ENCODE assay signal across 14 cellular contexts in the genomic region with DNA sequence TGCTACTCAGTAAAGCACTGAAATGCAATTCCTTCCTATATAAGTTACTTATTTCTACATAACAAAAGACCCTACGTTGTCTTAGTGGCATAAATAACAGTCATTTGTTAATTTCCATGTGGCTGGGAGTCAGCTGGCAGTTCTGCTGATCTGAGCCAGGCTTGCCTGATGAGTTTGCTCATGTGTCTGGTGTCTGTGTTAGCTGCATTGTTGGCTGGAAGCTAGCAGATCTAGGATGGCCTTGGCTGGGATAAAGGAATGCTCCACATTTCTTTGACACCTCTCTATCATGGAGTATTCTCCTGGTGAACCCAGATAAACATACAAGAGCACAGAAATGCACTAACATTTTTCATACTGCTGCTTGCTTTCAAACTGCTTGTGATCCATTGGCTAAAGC.
"Had no signal": no experiment of that assay in that cellular context is flagged by ENCODE, and none has a peak within 500 bp of the region (broad histone marks: within the 10 kb centered on the region; RNA-seq: fewer than 3 reads in every experiment).

No MANE protein-coding gene starts in this region.

- DNase-seq: effector memory CD8-positive, alpha-beta T cell; esophagus squamous epithelium; foreskin fibroblast; hippocampal formation; mesendoderm; naive B cell; psoas muscle; retina; stimulated activated CD4-positive, alpha-beta T cell treated with anti-CD3 and anti-CD28 coated beads, Interleukin-1b, Interleukin-23, amount 100 ng/mL, for 48 hours; stimulated activated CD4-positive, alpha-beta T cell treated with anti-CD3 and anti-CD28 coated beads, Interleukin-4, amount 100 ng/mL, for 24 hours; tibial artery; upper lobe of left lung; uterus had no signal

- ATAC-seq: effector memory CD8-positive, alpha-beta T cell; stimulated activated memory B cell treated with anti-CD40 and anti-IgM and Interleukin-4, amounts not matched to agents 10 μg/mL and 1 μg/mL and 100 μg/mL, for 72 hours had no signal
